Comparison of ENCODE assay signal across 1 cellular context in genomic region chr12:111405149-111405855, GRCh38.
A peak's percentile ranks its signal among the peaks of the same experiment; 100 is the strongest.
TF ChIP-seq lines count a peak whose summit lies in the region.

No MANE protein-coding gene starts in this region.

TF ChIP-seq in K562, 482 proteins besides CTCF, POLR2A, EP300 and RAD21 (continued from another document and continues in another):
- TF ChIP-seq, protein P1, sequence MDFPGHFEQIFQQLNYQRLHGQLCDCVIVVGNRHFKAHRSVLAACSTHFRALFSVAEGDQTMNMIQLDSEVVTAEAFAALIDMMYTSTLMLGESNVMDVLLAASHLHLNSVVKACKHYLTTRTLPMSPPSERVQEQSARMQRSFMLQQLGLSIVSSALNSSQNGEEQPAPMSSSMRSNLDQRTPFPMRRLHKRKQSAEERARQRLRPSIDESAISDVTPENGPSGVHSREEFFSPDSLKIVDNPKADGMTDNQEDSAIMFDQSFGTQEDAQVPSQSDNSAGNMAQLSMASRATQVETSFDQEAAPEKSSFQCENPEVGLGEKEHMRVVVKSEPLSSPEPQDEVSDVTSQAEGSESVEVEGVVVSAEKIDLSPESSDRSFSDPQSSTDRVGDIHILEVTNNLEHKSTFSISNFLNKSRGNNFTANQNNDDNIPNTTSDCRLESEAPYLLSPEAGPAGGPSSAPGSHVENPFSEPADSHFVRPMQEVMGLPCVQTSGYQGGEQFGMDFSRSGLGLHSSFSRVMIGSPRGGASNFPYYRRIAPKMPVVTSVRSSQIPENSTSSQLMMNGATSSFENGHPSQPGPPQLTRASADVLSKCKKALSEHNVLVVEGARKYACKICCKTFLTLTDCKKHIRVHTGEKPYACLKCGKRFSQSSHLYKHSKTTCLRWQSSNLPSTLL (IDR thresholded peaks at IDR 0.05), result no peak
- TF ChIP-seq, protein P2, sequence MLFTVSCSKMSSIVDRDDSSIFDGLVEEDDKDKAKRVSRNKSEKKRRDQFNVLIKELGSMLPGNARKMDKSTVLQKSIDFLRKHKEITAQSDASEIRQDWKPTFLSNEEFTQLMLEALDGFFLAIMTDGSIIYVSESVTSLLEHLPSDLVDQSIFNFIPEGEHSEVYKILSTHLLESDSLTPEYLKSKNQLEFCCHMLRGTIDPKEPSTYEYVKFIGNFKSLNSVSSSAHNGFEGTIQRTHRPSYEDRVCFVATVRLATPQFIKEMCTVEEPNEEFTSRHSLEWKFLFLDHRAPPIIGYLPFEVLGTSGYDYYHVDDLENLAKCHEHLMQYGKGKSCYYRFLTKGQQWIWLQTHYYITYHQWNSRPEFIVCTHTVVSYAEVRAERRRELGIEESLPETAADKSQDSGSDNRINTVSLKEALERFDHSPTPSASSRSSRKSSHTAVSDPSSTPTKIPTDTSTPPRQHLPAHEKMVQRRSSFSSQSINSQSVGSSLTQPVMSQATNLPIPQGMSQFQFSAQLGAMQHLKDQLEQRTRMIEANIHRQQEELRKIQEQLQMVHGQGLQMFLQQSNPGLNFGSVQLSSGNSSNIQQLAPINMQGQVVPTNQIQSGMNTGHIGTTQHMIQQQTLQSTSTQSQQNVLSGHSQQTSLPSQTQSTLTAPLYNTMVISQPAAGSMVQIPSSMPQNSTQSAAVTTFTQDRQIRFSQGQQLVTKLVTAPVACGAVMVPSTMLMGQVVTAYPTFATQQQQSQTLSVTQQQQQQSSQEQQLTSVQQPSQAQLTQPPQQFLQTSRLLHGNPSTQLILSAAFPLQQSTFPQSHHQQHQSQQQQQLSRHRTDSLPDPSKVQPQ (CRISPR knock-in tag; IDR thresholded peaks at IDR 0.05; ENCODE audit: borderline replicate concordance), result no peak
- peak; percentile 79 for TF ChIP-seq NEUROD1 (IDR thresholded peaks at IDR 0.05; ENCODE audit: borderline replicate concordance, low read depth, low read length, partially characterized antibody)
- TF ChIP-seq SETDB1 (IDR thresholded peaks at IDR 0.05; ENCODE audit: low read length), result no peak
- TF ChIP-seq ZFP1 (CRISPR knock-in tag; IDR thresholded peaks at IDR 0.05), result no peak
- TF ChIP-seq MEIS2 (IDR thresholded peaks at IDR 0.05; ENCODE audit: partially characterized antibody), result peak; percentile 29
- TF ChIP-seq HNRNPH1 (optimal IDR thresholded peaks at IDR 0.05; ENCODE audit: low read depth, low read length), result no peak
- no peak for TF ChIP-seq STAT5B (CRISPR knock-in tag; IDR thresholded peaks at IDR 0.05)
- TF ChIP-seq C11orf30 (IDR thresholded peaks at IDR 0.05; ENCODE audit: low read depth), result no peak
- TF ChIP-seq, protein P3, sequence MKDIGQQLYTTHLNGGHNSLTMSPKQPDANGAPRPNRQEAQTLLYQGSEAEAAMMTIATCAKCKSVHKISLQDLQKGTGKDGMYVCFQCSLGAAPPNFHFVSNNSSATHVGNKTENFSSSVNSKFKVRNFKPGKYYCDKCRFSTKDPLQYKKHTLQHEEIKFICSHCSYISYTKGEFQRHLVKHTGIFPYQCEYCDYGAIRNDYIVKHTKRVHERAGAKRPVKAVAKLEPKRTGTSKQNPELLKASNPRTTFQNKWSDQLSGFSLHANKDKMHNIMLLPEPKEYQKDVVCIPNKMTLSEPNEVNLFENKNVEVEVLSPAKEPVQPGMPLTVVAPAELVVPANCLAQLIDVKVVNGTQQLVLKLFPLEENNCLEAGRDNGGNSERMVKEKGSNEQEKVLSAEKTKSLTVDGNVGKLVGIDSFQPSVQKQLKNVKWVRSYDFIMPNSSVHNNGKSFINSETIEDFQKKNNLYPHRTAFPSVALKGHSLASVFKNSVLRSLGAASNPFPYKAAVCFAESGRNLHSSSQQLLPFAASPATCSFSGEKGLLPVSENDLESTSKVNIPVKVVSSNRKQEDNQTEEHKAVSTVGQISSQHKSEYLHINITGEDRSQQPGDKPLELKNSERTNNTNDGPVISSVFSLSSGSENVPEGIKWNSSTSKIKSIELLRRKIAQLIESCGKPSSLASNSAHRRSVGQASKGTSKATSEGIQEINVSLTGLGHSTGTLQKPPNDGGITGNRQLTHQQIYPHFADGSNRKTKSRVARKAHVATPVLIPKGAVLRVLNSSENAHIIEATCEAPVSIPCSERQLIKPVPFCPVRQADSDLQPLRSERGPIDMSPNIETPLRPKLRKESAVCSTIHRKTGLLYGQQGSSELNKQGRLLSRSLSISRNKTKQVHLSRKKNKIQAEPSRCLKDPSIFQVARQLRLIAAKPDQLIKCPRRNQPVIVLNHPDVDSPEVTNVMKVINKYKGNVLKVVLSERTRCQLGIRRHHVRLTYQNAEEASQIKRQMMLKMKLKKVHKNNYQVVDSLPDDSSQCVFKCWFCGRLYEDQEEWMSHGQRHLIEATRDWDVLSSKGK (CRISPR knock-in tag; IDR thresholded peaks at IDR 0.05), result no peak
- TF ChIP-seq BRF1 (IDR thresholded peaks at IDR 0.05; ENCODE audit: borderline replicate concordance, extremely low read depth, insufficient read length), result no peak
- TF ChIP-seq, protein P4, sequence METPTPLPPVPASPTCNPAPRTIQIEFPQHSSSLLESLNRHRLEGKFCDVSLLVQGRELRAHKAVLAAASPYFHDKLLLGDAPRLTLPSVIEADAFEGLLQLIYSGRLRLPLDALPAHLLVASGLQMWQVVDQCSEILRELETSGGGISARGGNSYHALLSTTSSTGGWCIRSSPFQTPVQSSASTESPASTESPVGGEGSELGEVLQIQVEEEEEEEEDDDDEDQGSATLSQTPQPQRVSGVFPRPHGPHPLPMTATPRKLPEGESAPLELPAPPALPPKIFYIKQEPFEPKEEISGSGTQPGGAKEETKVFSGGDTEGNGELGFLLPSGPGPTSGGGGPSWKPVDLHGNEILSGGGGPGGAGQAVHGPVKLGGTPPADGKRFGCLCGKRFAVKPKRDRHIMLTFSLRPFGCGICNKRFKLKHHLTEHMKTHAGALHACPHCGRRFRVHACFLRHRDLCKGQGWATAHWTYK (CRISPR knock-in tag; IDR thresholded peaks at IDR 0.05), result peak; percentile 83; the same call in 1 of the 2 replicates
- no peak for TF ChIP-seq SRSF9 (IDR thresholded peaks at IDR 0.05; ENCODE audit: borderline replicate concordance, low read depth, low read length)
- TF ChIP-seq SMAD2 (IDR thresholded peaks at IDR 0.05; ENCODE audit: low read depth, low read length), result no peak
- no peak for TF ChIP-seq HBP1 (CRISPR knock-in tag; IDR thresholded peaks at IDR 0.05)
- no peak for TF ChIP-seq MLX (CRISPR knock-in tag; conservative IDR thresholded peaks at IDR 0.05)
- TF ChIP-seq RBM17 (IDR thresholded peaks at IDR 0.05; ENCODE audit: borderline replicate concordance, low read depth, low read length), result no peak
- no peak for TF ChIP-seq ZNF23 (CRISPR knock-in tag; IDR thresholded peaks at IDR 0.05)
- no peak for TF ChIP-seq FUS (optimal IDR thresholded peaks at IDR 0.05; ENCODE audit: low read depth, low read length)
- TF ChIP-seq ZBTB8A (IDR thresholded peaks at IDR 0.05; ENCODE audit: partially characterized antibody), result no peak
- no peak for TF ChIP-seq ZNF121 (CRISPR knock-in tag; conservative IDR thresholded peaks at IDR 0.05)
- no peak for TF ChIP-seq ID3 (CRISPR knock-in tag; IDR thresholded peaks at IDR 0.05)
- TF ChIP-seq ID3 (tag; IDR thresholded peaks at IDR 0.05), result peak; percentile 44; the same call in 1 of the 2 replicates
- peak; percentile 36; the same call in 1 of the 2 replicates for TF ChIP-seq NFE2 (IDR thresholded peaks at IDR 0.05; ENCODE audit: low read depth)
- TF ChIP-seq ZNF79 (CRISPR knock-in tag; IDR thresholded peaks at IDR 0.05; ENCODE audit: low read depth), result no peak
- TF ChIP-seq CBX2 (IDR thresholded peaks at IDR 0.05; ENCODE audit: insufficient read depth, low read length, poor library complexity, severe bottlenecking), result no peak
- TF ChIP-seq EGR1 (conservative IDR thresholded peaks at IDR 0.05), result peak; percentile 42
- no peak for TF ChIP-seq PURB (CRISPR knock-in tag; IDR thresholded peaks at IDR 0.05; ENCODE audit: low read depth)
- 0 out of 2 replicates have a peak, but pooled peaks have one; percentile 21 for TF ChIP-seq HES1 (IDR thresholded peaks at IDR 0.05; ENCODE audit: low read depth)
- TF ChIP-seq FOXJ3 (CRISPR knock-in tag; IDR thresholded peaks at IDR 0.05), result no peak
- no peak for TF ChIP-seq FOXK1 (CRISPR knock-in tag; IDR thresholded peaks at IDR 0.05; ENCODE audit: borderline replicate concordance)
- 0 out of 2 replicates have a peak, but pooled peaks have one; percentile 55 for TF ChIP-seq FOSL1 (tag; conservative IDR thresholded peaks at IDR 0.05)
- TF ChIP-seq ELK1 (CRISPR knock-in tag; IDR thresholded peaks at IDR 0.05), result no peak
- no peak for TF ChIP-seq MTF1 (CRISPR knock-in tag; IDR thresholded peaks at IDR 0.05; ENCODE audit: borderline replicate concordance)
- TF ChIP-seq RBM39 (optimal IDR thresholded peaks at IDR 0.05; ENCODE audit: low read depth, low read length), result no peak
- TF ChIP-seq RBBP5 (IDR thresholded peaks at IDR 0.05; ENCODE audit: borderline replicate concordance, insufficient read depth, low read length, poor library complexity, severe bottlenecking), result peak; percentile 31
- no peak for TF ChIP-seq ZNF609 (CRISPR knock-in tag; IDR thresholded peaks at IDR 0.05; ENCODE audit: borderline replicate concordance)
- TF ChIP-seq PPARD (CRISPR knock-in tag; IDR thresholded peaks at IDR 0.05), result no peak
- TF ChIP-seq BCL6 (CRISPR knock-in tag; IDR thresholded peaks at IDR 0.05), result no peak; the same call in 1 of the 2 replicates
